In the genomic region with DNA sequence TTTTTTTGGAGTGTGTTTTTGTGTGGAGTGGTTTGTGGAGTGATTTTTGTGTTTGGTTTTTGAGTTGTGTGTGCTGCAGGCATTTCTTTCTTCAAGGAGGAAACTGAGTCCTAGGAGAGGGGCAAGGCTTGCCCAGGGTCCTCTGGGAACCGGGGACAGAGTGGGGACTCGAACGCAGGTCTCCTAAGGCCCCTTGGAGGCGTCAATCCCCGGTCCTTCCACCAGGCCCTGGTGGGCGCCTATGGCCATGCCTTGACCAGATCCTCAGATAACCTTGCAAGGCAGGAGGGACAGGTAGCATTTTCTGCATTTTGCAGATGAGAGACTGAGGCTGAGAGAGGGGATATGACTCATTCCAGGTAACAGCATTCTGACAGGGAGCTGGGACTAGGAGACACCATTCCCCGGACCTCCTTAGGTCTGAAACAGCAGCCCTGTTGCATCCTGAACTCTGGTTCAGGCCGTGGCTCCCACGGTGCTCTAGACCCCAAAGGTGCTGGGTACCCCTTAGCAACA, we compare ENCODE assay signal across 26 cellular contexts. TPM values are rescaled to one million over a fixed set of nuclear protein-coding genes. Genes with fewer than 3 reads are reported as not detected.
"Had no signal": no experiment of that assay in that cellular context is flagged by ENCODE, and none has a peak within 500 bp of the region (broad histone marks: within the 10 kb centered on the region; RNA-seq: fewer than 3 reads in every experiment).

No MANE protein-coding gene starts in this region.

- H3K27me3 Mint-ChIP-seq: activated CD4-positive, alpha-beta memory T cell treated with anti-CD3 and anti-CD28 coated beads for 36 hours; activated CD4-positive, alpha-beta T cell treated with anti-CD3 and anti-CD28 coated beads, Interleukin-2, amount 10 ng/mL, durations not matched to agents 7 days and 5 days; activated naive CD8-positive, alpha-beta T cell; brain; T-helper 17 cell had no signal

- H3K27me3 ChIP-seq: cardiac muscle cell, Peyer's patch had no signal

- H3K4me3 Mint-ChIP-seq: activated CD4-positive, alpha-beta memory T cell treated with anti-CD3 and anti-CD28 coated beads for 36 hours; activated CD4-positive, alpha-beta T cell treated with anti-CD3 and anti-CD28 coated beads, Interleukin-2, amount 10 ng/mL, durations not matched to agents 7 days and 5 days; activated naive CD4-positive, alpha-beta T cell treated with anti-CD3 and anti-CD28 coated beads for 36 hours; activated naive CD8-positive, alpha-beta T cell; activated T-cell treated with anti-CD3 and anti-CD28 coated beads, Interleukin-2, amount 50 U/mL, for 4 hours; brain; T-helper 17 cell had no signal

- H3K9me3 Mint-ChIP-seq: activated CD4-positive, alpha-beta memory T cell treated with anti-CD3 and anti-CD28 coated beads for 36 hours; activated CD4-positive, alpha-beta T cell treated with anti-CD3 and anti-CD28 coated beads, Interleukin-2, amount 10 ng/mL, durations not matched to agents 7 days and 5 days; activated naive CD4-positive, alpha-beta T cell treated with anti-CD3 and anti-CD28 coated beads for 36 hours; activated T-cell treated with anti-CD3 and anti-CD28 coated beads, Interleukin-2, amount 50 U/mL, for 4 hours had no signal

- H3K4me1 Mint-ChIP-seq: activated CD4-positive, alpha-beta T cell treated with anti-CD3 and anti-CD28 coated beads, Interleukin-2, amount 10 ng/mL, durations not matched to agents 7 days and 5 days had no signal

- H3K36me3 Mint-ChIP-seq: activated CD4-positive, alpha-beta memory T cell treated with anti-CD3 and anti-CD28 coated beads for 36 hours; activated naive CD8-positive, alpha-beta T cell; brain had no signal

- ATAC-seq: activated T-cell treated with anti-CD3 and anti-CD28 coated beads, Interleukin-2, amount 50 U/mL, for 4 hours; K562; T-helper 17 cell had no signal

- H3K4me3 ChIP-seq: cardiac muscle cell, K562, Peyer's patch had no signal

- H3K36me3 ChIP-seq: cardiac muscle cell, Peyer's patch had no signal

- H3K9me3 ChIP-seq: Peyer's patch had no signal

- H3K27ac ChIP-seq: cardiac muscle cell, Peyer's patch, RWPE1 had no signal

- H3K27ac Mint-ChIP-seq: activated CD4-positive, alpha-beta memory T cell treated with anti-CD3 and anti-CD28 coated beads for 36 hours; activated CD4-positive, alpha-beta T cell treated with anti-CD3 and anti-CD28 coated beads, Interleukin-2, amount 10 ng/mL, durations not matched to agents 7 days and 5 days; activated naive CD4-positive, alpha-beta T cell treated with anti-CD3 and anti-CD28 coated beads for 36 hours; activated naive CD8-positive, alpha-beta T cell had no signal

- FAIRE-seq: astrocyte, K562, TTC549 had no signal

- DNase-seq: activated CD4-positive, alpha-beta memory T cell treated with anti-CD3 and anti-CD28 coated beads for 36 hours; activated CD4-positive, alpha-beta T cell treated with anti-CD3 and anti-CD28 coated beads, Interleukin-2, amount 10 ng/mL, durations not matched to agents 7 days and 5 days; activated CD4-positive, CD25-positive, alpha-beta regulatory T cell; activated CD8-positive, alpha-beta memory T cell treated with anti-CD3 and anti-CD28 coated beads for 24 hours; activated gamma-delta T cell; activated naive CD4-positive, alpha-beta T cell treated with anti-CD3 and anti-CD28 coated beads for 36 hours; activated T-cell treated with anti-CD3 and anti-CD28 coated beads, Interleukin-2, amount 50 U/mL, for 4 hours; amygdala; Karpas-422; NCI-H1105 treated with DMSO at 0.1 percent for 48 hours; NCI-H146; NCI-H187 treated with DMSO at 0.1 percent for 48 hours; NCI-H2081 treated with DMSO at 0.1 percent for 48 hours; NCI-H446; NCI-H524; Peyer's patch; SHP77 treated with DMSO at 0.1 percent for 48 hours; T-helper 17 cell; T1000 had no signal

- H3K4me1 ChIP-seq: Peyer's patch had no signal

RNA-seq across cellular contexts. Expression of a gene that starts 39.1 kb away (rescaled TPM):
- total RNA-seq: activated naive CD4-positive, alpha-beta T cell treated with anti-CD3 and anti-CD28 coated beads for 36 hours had no signal
